In the genomic region with DNA sequence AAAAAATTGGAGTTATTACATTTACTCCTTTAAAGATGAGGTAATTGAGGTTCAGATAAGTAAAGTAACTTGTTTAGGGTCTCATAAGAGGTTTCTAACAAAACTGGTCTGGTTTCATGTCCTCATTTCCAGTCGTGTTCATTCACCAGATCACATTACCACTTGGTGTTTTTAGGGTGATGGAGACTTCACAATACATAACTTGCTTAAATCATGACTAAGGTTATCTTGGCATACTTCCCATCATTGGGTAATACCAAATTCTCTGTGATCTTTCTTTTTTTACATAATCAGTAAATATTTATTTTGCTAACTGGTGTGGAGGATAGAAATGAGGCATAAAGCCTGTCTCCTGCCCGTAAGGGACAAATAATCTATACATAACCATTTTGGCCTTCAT, we compare ENCODE assay signal across 18 cellular contexts. TPM values are rescaled to one million over a fixed set of nuclear protein-coding genes. Genes with fewer than 3 reads are reported as not detected.
DNase-seq lines count a peak whose midpoint lies in the region; ATAC-seq and TF ChIP-seq lines count a peak whose summit lies in the region.
"Had no signal": no experiment of that assay in that cellular context is flagged by ENCODE, and none has a peak within 500 bp of the region (broad histone marks: within the 10 kb centered on the region; RNA-seq: fewer than 3 reads in every experiment).

No MANE protein-coding gene starts in this region.

- H3K27me3 ChIP-seq in RWPE2 (ENCODE audit: insufficient read depth, poor library complexity, severe bottlenecking), result no peaks in the 10 kb centered on the region
- H3K27me3 ChIP-seq in gastrocnemius medialis, result peaks cover 0 to 13% (median 6%) of the 10 kb centered on the region in 3 donors
- H3K27me3 ChIP-seq: adrenal gland had no signal

- H3K4me1 ChIP-seq in RWPE2 (ENCODE audit: insufficient read depth, poor library complexity, severe bottlenecking), result peaks cover 29% of the 10 kb centered on the region
- no peaks in the 10 kb centered on the region for H3K4me1 ChIP-seq in gastrocnemius medialis

- DNase-seq in DMS53 (lab: John Stamatoyannopoulos, UW) (peak; percentile 13), DMS53 treated with DMSO at 0.1 percent for 48 hours (lab: John Stamatoyannopoulos, UW; ENCODE audit: unreplicated experiment) (no peak), RWPE2 (ENCODE audit: low spot score) (no peak), fibroblast of mammary gland (ENCODE audit: low read depth) (peak; percentile 85), renal cortical epithelial cell (ENCODE audit: low read depth) (peak; percentile 26), islet precursor cell (no peak), NCI-H82 treated with DMSO at 0.1 percent for 48 hours (lab: John Stamatoyannopoulos, UW; ENCODE audit: unreplicated experiment) (no peak), gastrocnemius medialis (no peak)
- DNase-seq: cerebellar nuclear complex, mesendoderm, T1000 had no signal

- ATAC-seq in RWPE2 (ENCODE audit: low read depth), result peak; percentile 62
- ATAC-seq in gastrocnemius medialis, result no peak

- H3K27ac ChIP-seq in RWPE2 (ENCODE audit: poor library complexity, severe bottlenecking), result peak overlapping the region; percentile 54
- H3K27ac ChIP-seq in gastrocnemius medialis, result no peak overlapping the region
- H3K27ac ChIP-seq: 22Rv1; adrenal gland; BLaER1 treated with 17β-estradiol and CSF1 and Interleukin-3, amounts not matched to agents 10 nM and 100 nM had no signal

- H3K4me3 ChIP-seq in RWPE2 (ENCODE audit: severe bottlenecking), result no peak overlapping the region
- no peak overlapping the region for H3K4me3 ChIP-seq in fibroblast of mammary gland (ENCODE audit: control insufficient read depth, low read depth, low read length)
- no peak overlapping the region for H3K4me3 ChIP-seq in gastrocnemius medialis
- H3K4me3 ChIP-seq: adrenal gland; BLaER1 treated with 17β-estradiol and CSF1 and Interleukin-3, amounts not matched to agents 10 nM and 100 nM had no signal

- in situ Hi-C loops in gastrocnemius medialis (cut with MboI; ENCODE audit: low sequenced_read_pairs in 4 of 4), result loop anchor here in 3 of 4 donors (5.0 to 25.0 kb wide), 2 partner anchors 272 kb away; no protein-coding TSS in a partner anchor

- TF ChIP-seq CTCF in RWPE2 (IDR thresholded peaks at IDR 0.05; ENCODE audit: poor library complexity, severe bottlenecking) (no peak), fibroblast of mammary gland (conservative IDR thresholded peaks at IDR 0.05; ENCODE audit: control insufficient read depth, insufficient read depth, low read depth, low read length) (no peak), gastrocnemius medialis (IDR thresholded peaks at IDR 0.05 in 4 of 5, conservative IDR thresholded peaks at IDR 0.05 in 1 of 5) (no peak)

- no peak for TF ChIP-seq POLR2A in gastrocnemius medialis (IDR thresholded peaks at IDR 0.05)

- intact Hi-C loops in gastrocnemius medialis (cut with DNase I; ENCODE audit: low total_unique reads), result no loop called here

- H3K9me3 ChIP-seq in RWPE2 (ENCODE audit: severe bottlenecking) (no peaks in the 10 kb centered on the region), gastrocnemius medialis (no peaks in the 10 kb centered on the region)
- H3K9me3 ChIP-seq: adrenal gland had no signal

- H3K36me3 ChIP-seq in RWPE2 (ENCODE audit: low read depth) (no peaks in the 10 kb centered on the region), gastrocnemius medialis (no peaks in the 10 kb centered on the region)
- H3K36me3 ChIP-seq: adrenal gland; BLaER1 treated with 17β-estradiol and CSF1 and Interleukin-3, amounts not matched to agents 10 nM and 100 nM had no signal

RNA-seq across cellular contexts. Expression of a gene that starts 31.6 kb away (rescaled TPM):
- total RNA-seq in renal cortical epithelial cell (0.10 TPM in 1 of 2 replicates, not detected in the other), gastrocnemius medialis (not detected)
- total RNA-seq: activated CD8-positive, alpha-beta memory T cell treated with anti-CD3 and anti-CD28 coated beads, Interleukin-2, amount 10 ng/mL, durations not matched to agents 7 days and 5 days; activated T-helper 2 cell treated with anti-CD3 and anti-CD28 coated beads, Interferon-gamma antibody, Interleukin-2, Interleukin-4, amounts not matched to agents 10 μg/mL and 5 μg/mL and 100 μg/mL, durations not matched to agents 14 hours and 24 hours and 36 hours; adrenal gland; neural crest cell; OCI-LY7 had no signal

RNA-seq across cellular contexts. Expression of a gene that starts 33.4 kb away (rescaled TPM):
- total RNA-seq in renal cortical epithelial cell (under 0.01 TPM in 2 replicates), gastrocnemius medialis (not detected)
- total RNA-seq: activated CD8-positive, alpha-beta memory T cell treated with anti-CD3 and anti-CD28 coated beads, Interleukin-2, amount 10 ng/mL, durations not matched to agents 7 days and 5 days; activated T-helper 2 cell treated with anti-CD3 and anti-CD28 coated beads, Interferon-gamma antibody, Interleukin-2, Interleukin-4, amounts not matched to agents 10 μg/mL and 5 μg/mL and 100 μg/mL, durations not matched to agents 14 hours and 24 hours and 36 hours; adrenal gland; neural crest cell; OCI-LY7 had no signal

Comparison
In these comparisons a context has a peak if more than half of its experiments do, and no peak if none do; other contexts are left out.
1. DNase-seq: peak in DMS53 (single experiment), fibroblast of mammary gland (single experiment) and renal cortical epithelial cell (single experiment); none in DMS53 treated with DMSO at 0.1 percent for 48 hours (single experiment), RWPE2 (single experiment), islet precursor cell (single experiment), NCI-H82 treated with DMSO at 0.1 percent for 48 hours (single experiment) and gastrocnemius medialis (0 of 2).